In the genomic region with DNA sequence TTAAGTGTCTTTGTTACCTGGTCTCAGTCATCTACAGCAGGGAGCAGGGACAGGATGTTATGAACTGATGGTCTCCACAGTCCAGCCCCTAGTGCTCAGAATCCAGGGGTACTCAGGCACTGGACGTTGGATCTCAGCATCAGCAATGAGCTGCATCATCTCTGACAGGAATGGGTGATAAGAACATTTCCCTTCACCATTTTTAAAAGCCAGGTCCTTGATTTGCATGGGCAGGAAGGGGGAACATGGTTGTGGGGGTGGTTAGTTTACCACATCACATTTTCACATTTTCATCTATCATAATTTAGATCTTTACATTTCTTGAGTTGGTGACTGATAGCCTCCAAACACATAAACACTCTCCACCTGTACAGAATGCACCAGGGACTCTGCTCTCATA, we compare ENCODE assay signal across 15 cellular contexts.
"Had no signal": no experiment of that assay in that cellular context is flagged by ENCODE, and none has a peak within 500 bp of the region (broad histone marks: within the 10 kb centered on the region; RNA-seq: fewer than 3 reads in every experiment).

No MANE protein-coding gene starts in this region.

- H3K4me3 ChIP-seq: mucosa of descending colon, psoas muscle, stomach, testis, upper lobe of right lung had no signal

- H3K36me3 ChIP-seq: stomach, upper lobe of right lung had no signal

- H3K4me3 Mint-ChIP-seq: activated naive CD4-positive, alpha-beta T cell treated with anti-CD3 and anti-CD28 coated beads for 36 hours; natural killer cell treated with Interleukin-12 subunit alpha and Interleukin-12 subunit beta and Interleukin-15 and Interleukin-18, amount 100 ng/mL, for 72 hours had no signal

- H3K4me1 ChIP-seq: psoas muscle, testis, upper lobe of right lung had no signal

- H3K27me3 ChIP-seq: stomach, testis, upper lobe of right lung had no signal

- DNase-seq: activated CD4-positive, CD25-positive, alpha-beta regulatory T cell treated with anti-CD3 and anti-CD28 coated beads, Interleukin-2, amount 50 U/mL, for 72 hours; activated naive CD4-positive, alpha-beta T cell treated with anti-CD3 and anti-CD28 coated beads for 36 hours; activated T-cell treated with anti-CD3 and anti-CD28 coated beads, Interleukin-2, amount 50 U/mL, for 1 hour; islet precursor cell; mammary epithelial cell; mucosa of descending colon; psoas muscle; stomach; T-cell; T-helper 9 cell; testis; upper lobe of right lung had no signal

- H3K27ac ChIP-seq: psoas muscle, stomach, upper lobe of right lung had no signal

- H3K27ac Mint-ChIP-seq: activated naive CD4-positive, alpha-beta T cell treated with anti-CD3 and anti-CD28 coated beads for 36 hours; activated T-helper 2 cell treated with anti-CD3 and anti-CD28 coated beads, Interferon-gamma antibody, Interleukin-2, Interleukin-4, amounts not matched to agents 10 μg/mL and 5 μg/mL and 100 μg/mL, durations not matched to agents 14 hours and 24 hours and 36 hours; natural killer cell treated with Interleukin-12 subunit alpha and Interleukin-12 subunit beta and Interleukin-15 and Interleukin-18, amount 100 ng/mL, for 72 hours had no signal

- H3K27me3 Mint-ChIP-seq: T-cell had no signal

- H3K9me3 Mint-ChIP-seq: activated naive CD4-positive, alpha-beta T cell treated with anti-CD3 and anti-CD28 coated beads for 36 hours; activated T-helper 2 cell treated with anti-CD3 and anti-CD28 coated beads, Interferon-gamma antibody, Interleukin-2, Interleukin-4, amounts not matched to agents 10 μg/mL and 5 μg/mL and 100 μg/mL, durations not matched to agents 14 hours and 24 hours and 36 hours; natural killer cell treated with Interleukin-12 subunit alpha and Interleukin-12 subunit beta and Interleukin-15 and Interleukin-18, amount 100 ng/mL, for 72 hours; T-cell had no signal

- ATAC-seq: esophagus mucosa; mucosa of descending colon; natural killer cell treated with Interleukin-12 subunit alpha and Interleukin-12 subunit beta and Interleukin-15 and Interleukin-18, amount 100 ng/mL, for 72 hours; psoas muscle; T-cell; upper lobe of right lung had no signal

- H3K36me3 Mint-ChIP-seq: natural killer cell treated with Interleukin-12 subunit alpha and Interleukin-12 subunit beta and Interleukin-15 and Interleukin-18, amount 100 ng/mL, for 72 hours; T-cell had no signal

- H3K9me3 ChIP-seq: mucosa of descending colon, psoas muscle, stomach, testis, upper lobe of right lung had no signal
